Comparison of ENCODE assay signal across 33 cellular contexts in the genomic region with DNA sequence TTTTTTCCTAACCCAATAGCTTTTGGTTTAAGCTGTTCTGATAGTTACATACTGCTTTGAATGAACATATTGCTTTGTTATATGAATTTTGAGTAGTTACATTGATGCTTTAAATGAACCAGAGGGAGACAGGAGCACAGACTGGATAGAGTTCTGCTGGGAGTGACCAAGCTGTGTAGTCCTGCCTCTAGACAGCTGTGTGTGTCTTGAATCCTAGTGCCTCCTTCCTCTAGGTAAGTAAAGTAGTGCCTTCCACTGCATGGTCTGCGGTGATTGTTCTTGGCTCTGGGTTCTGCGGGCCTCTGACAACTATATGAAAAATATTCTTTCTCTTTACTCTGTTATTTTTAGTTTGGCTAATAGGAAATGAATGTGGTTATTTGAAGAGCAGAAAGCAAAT. TPM values are rescaled to one million over a fixed set of nuclear protein-coding genes. Genes with fewer than 3 reads are reported as not detected.
"Had no signal": no experiment of that assay in that cellular context is flagged by ENCODE, and none has a peak within 500 bp of the region (broad histone marks: within the 10 kb centered on the region; RNA-seq: fewer than 3 reads in every experiment).

No MANE protein-coding gene starts in this region.

- H3K36me3 ChIP-seq: breast epithelium had no signal

- ATAC-seq: activated CD8-positive, alpha-beta memory T cell treated with anti-CD3 and anti-CD28 coated beads, Interleukin-2, amount 10 ng/mL, durations not matched to agents 7 days and 5 days; body of pancreas; Panc1; Right ventricle myocardium inferior had no signal

- H3K27ac Mint-ChIP-seq: activated B cell treated with CpG ODN at 0.5 μM for 24 hours; activated CD4-positive, alpha-beta memory T cell treated with anti-CD3 and anti-CD28 coated beads, Interleukin-2, amount 10 ng/mL, durations not matched to agents 7 days and 5 days; activated CD8-positive, alpha-beta memory T cell treated with anti-CD3 and anti-CD28 coated beads, Interleukin-2, amount 10 ng/mL, durations not matched to agents 7 days and 5 days; activated naive CD8-positive, alpha-beta T cell treated with anti-CD3 and anti-CD28 coated beads for 36 hours had no signal

- H3K36me3 Mint-ChIP-seq: activated CD8-positive, alpha-beta memory T cell treated with anti-CD3 and anti-CD28 coated beads, Interleukin-2, amount 10 ng/mL, durations not matched to agents 7 days and 5 days had no signal

- H3K4me3 ChIP-seq: body of pancreas, breast epithelium had no signal

- H3K4me2 ChIP-seq: KMS-11 had no signal

- H3K4me1 ChIP-seq: body of pancreas, breast epithelium had no signal

- H3K27ac ChIP-seq: body of pancreas, breast epithelium, KMS-11, RWPE1 had no signal

- H3K9me3 ChIP-seq: body of pancreas, breast epithelium had no signal

- H3K9me3 Mint-ChIP-seq: activated B cell treated with CpG ODN at 0.5 μM for 24 hours; activated CD4-positive, alpha-beta memory T cell treated with anti-CD3 and anti-CD28 coated beads, Interleukin-2, amount 10 ng/mL, durations not matched to agents 7 days and 5 days; activated naive CD8-positive, alpha-beta T cell treated with anti-CD3 and anti-CD28 coated beads for 36 hours had no signal

- H3K27me3 ChIP-seq: body of pancreas, breast epithelium had no signal

- H3K27me3 Mint-ChIP-seq: activated CD4-positive, alpha-beta memory T cell treated with anti-CD3 and anti-CD28 coated beads, Interleukin-2, amount 10 ng/mL, durations not matched to agents 7 days and 5 days had no signal

- DNase-seq: activated B cell treated with CpG ODN at 0.5 μM for 24 hours; activated CD4-positive, alpha-beta memory T cell treated with anti-CD3 and anti-CD28 coated beads, Interleukin-2, amount 10 ng/mL, durations not matched to agents 7 days and 5 days; activated CD4-positive, alpha-beta T cell treated with anti-CD3 and anti-CD28 coated beads for 1 hour; activated CD4-positive, alpha-beta T cell treated with anti-CD3 and anti-CD28 coated beads for 48 hours; activated CD8-positive, alpha-beta memory T cell treated with anti-CD3 and anti-CD28 coated beads for 24 hours; activated CD8-positive, alpha-beta memory T cell treated with anti-CD3 and anti-CD28 coated beads, Interleukin-2, amount 10 ng/mL, durations not matched to agents 7 days and 5 days; activated CD8-positive, alpha-beta memory T cell treated with anti-CD3 and anti-CD28 coated beads, Interleukin-2, amount 50 U/mL, for 48 hours; activated effector memory CD4-positive, alpha-beta T cell treated with Interleukin-2 at 50 U/mL for 16 hours; activated naive CD4-positive, alpha-beta T cell; activated naive CD4-positive, alpha-beta T cell treated with anti-CD3 and anti-CD28 coated beads, Interleukin-2, amount 50 U/mL, for 16 hours; activated naive CD8-positive, alpha-beta T cell treated with anti-CD3 and anti-CD28 coated beads for 36 hours; activated T-cell treated with anti-CD3 and anti-CD28 coated beads, Interleukin-2, amount 50 U/mL, for 48 hours; amniotic stem cell; aorta; body of pancreas; NCI-H1105; NCI-H1417 treated with DMSO at 0.1 percent for 48 hours; NCI-H187 treated with DMSO at 0.1 percent for 48 hours; NCI-H2081; NCI-H226; NCI-H446 treated with DMSO at 0.1 percent for 48 hours; NCI-H524; NCI-H69; NCI-H82; SIG-M5; T1000 had no signal

- H3K9ac ChIP-seq: KMS-11 had no signal

- H3K4me3 Mint-ChIP-seq: activated B cell treated with CpG ODN at 0.5 μM for 24 hours; activated CD4-positive, alpha-beta memory T cell treated with anti-CD3 and anti-CD28 coated beads, Interleukin-2, amount 10 ng/mL, durations not matched to agents 7 days and 5 days; activated CD8-positive, alpha-beta memory T cell treated with anti-CD3 and anti-CD28 coated beads, Interleukin-2, amount 10 ng/mL, durations not matched to agents 7 days and 5 days; activated naive CD8-positive, alpha-beta T cell treated with anti-CD3 and anti-CD28 coated beads for 36 hours had no signal

- H3K4me1 Mint-ChIP-seq: activated B cell treated with CpG ODN at 0.5 μM for 24 hours; activated CD4-positive, alpha-beta memory T cell treated with anti-CD3 and anti-CD28 coated beads, Interleukin-2, amount 10 ng/mL, durations not matched to agents 7 days and 5 days; activated CD8-positive, alpha-beta memory T cell treated with anti-CD3 and anti-CD28 coated beads, Interleukin-2, amount 10 ng/mL, durations not matched to agents 7 days and 5 days had no signal

RNA-seq across cellular contexts. Expression of a gene that starts 46.0 kb away (rescaled TPM):
- total RNA-seq: activated B cell treated with CpG ODN at 0.5 μM for 24 hours; activated CD4-positive, alpha-beta memory T cell treated with anti-CD3 and anti-CD28 coated beads, Interleukin-2, amount 10 ng/mL, durations not matched to agents 7 days and 5 days; T-helper 1 cell treated with Interleukin-12 subunit alpha and Interleukin-12 subunit beta and Interleukin-4 antibody, amounts not matched to agents 30 ng/mL and 1 ng/mL, for 36 hours; T-helper 2 cell treated with Interferon-gamma antibody and Interleukin-4, amounts not matched to agents 100 ng/mL and 5 ng/mL, for 36 hours had no signal
